ENCODE assay signal across 8 cellular contexts in the genomic region with DNA sequence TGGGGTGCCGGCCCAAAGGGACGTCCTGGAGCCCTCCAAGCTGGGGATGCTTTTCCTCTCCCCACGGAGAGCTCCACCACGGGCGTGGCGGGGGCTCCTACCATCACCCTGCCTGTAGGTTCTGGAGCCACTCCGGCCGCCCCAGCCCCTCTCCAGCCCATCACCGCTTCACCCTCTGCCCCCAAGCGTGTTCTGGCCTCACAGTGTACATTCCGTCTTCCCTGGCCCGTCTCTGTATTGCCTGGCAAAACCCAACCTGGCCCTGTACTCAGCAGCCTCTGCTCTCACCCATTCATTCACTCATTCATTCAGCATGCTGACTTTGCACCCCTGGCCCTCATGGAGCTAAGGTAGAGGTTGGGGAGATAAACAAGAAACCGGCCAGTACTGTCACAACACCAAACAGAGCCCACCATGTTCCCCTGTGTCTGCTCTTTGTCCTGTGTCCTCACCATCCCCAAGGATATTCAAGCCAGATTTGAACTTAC. TPM values are rescaled to one million over a fixed set of nuclear protein-coding genes. Genes with fewer than 3 reads are reported as not detected.
DNase-seq lines count a peak whose midpoint lies in the region; ATAC-seq and TF ChIP-seq lines count a peak whose summit lies in the region.

No MANE protein-coding gene starts in this region.

- intact Hi-C loops in CD8-positive, alpha-beta T cell (cut with DNase I, micrococcal nuclease) = loop anchor here (1.0 to 10.0 kb wide), 10 partner anchors 19 to 603 kb away; a partner anchor contains a TSS

- ATAC-seq in CD8-positive, alpha-beta T cell = no peak
- ATAC-seq in GM21515 (IDR thresholded peaks at IDR 0.05; ENCODE audit: unreplicated experiment) = no peak

- H3K27ac ChIP-seq in CD8-positive, alpha-beta T cell (ENCODE audit: low read depth, low read length) = no peak overlapping the region
- no peak overlapping the region for H3K27ac ChIP-seq in osteoblast (ENCODE audit: low read depth, low read length)

- POLR2A ChIA-PET in CD8-positive, alpha-beta T cell (lab: Charles Lee) = interaction anchor here (0.6 kb wide), 1 partner anchor 8 kb away, joined by 3 read pairs; no protein-coding TSS in a partner anchor

- no peaks in the 10 kb centered on the region for H3K27me3 Mint-ChIP-seq in CD8-positive, alpha-beta T cell (ENCODE audit: low read depth)

- H3K27ac Mint-ChIP-seq in CD8-positive, alpha-beta T cell = peak overlapping the region; percentile 83

- H2AFZ ChIP-seq in osteoblast (ENCODE audit: low read length) = no peak overlapping the region

- no peaks in the 10 kb centered on the region for H3K9me3 ChIP-seq in CD8-positive, alpha-beta T cell (ENCODE audit: low read length)
- H3K9me3 ChIP-seq in NT2/D1 (ENCODE audit: insufficient read depth, low read length) = no peaks in the 10 kb centered on the region
- no peaks in the 10 kb centered on the region for H3K9me3 ChIP-seq in endocrine pancreas (ENCODE audit: control insufficient read depth, low read length)
- H3K9me3 ChIP-seq in osteoblast (ENCODE audit: low read depth, low read length) = no peaks in the 10 kb centered on the region

- no peaks in the 10 kb centered on the region for H3K27me3 ChIP-seq in CD8-positive, alpha-beta T cell (ENCODE audit: insufficient read depth, low read length)
- H3K27me3 ChIP-seq in NT2/D1 (ENCODE audit: insufficient read depth, insufficient read length) (no peaks in the 10 kb centered on the region), endocrine pancreas (ENCODE audit: control insufficient read depth, insufficient read depth, low read length) (no peaks in the 10 kb centered on the region), osteoblast (ENCODE audit: insufficient read depth, low read length) (no peaks in the 10 kb centered on the region)

- peaks cover 15% of the 10 kb centered on the region for H4K20me1 ChIP-seq in osteoblast (ENCODE audit: insufficient read depth, low read length)

- DNase-seq in CD8-positive, alpha-beta T cell = no peak
- DNase-seq in NT2/D1 (ENCODE audit: low read depth, low spot score) (no peak), osteoblast (ENCODE audit: insufficient read length, low spot score, missing footprints) (peak; percentile 76), NCI-H524 (lab: John Stamatoyannopoulos, UW) (no peak), KG1 (lab: John Stamatoyannopoulos, UW) (no peak)
- DNase-seq in effector CD8-positive, alpha-beta T cell (lab: John Stamatoyannopoulos, UW) = no peak

- H3K36me3 ChIP-seq in CD8-positive, alpha-beta T cell (ENCODE audit: insufficient read depth, low read length) = no peaks in the 10 kb centered on the region
- H3K36me3 ChIP-seq in NT2/D1 (ENCODE audit: insufficient read depth, insufficient read length, low read length) (peaks cover 29% of the 10 kb centered on the region), endocrine pancreas (ENCODE audit: control insufficient read depth, insufficient read depth, low read length) (no peaks in the 10 kb centered on the region), osteoblast (ENCODE audit: insufficient read depth, low read length) (no peaks in the 10 kb centered on the region)

- no peak for TF ChIP-seq CTCF in CD8-positive, alpha-beta T cell (IDR thresholded peaks at IDR 0.05)
- TF ChIP-seq CTCF in osteoblast (IDR thresholded peaks at IDR 0.05; ENCODE audit: extremely low read depth, low read depth, low read length) = no peak

- H3K4me1 ChIP-seq in CD8-positive, alpha-beta T cell (ENCODE audit: insufficient read depth, low read length) = peaks cover 5% of the 10 kb centered on the region
- H3K4me1 ChIP-seq in NT2/D1 (ENCODE audit: insufficient read depth, insufficient read length) (peaks cover 9% of the 10 kb centered on the region), endocrine pancreas (ENCODE audit: control insufficient read depth, insufficient read depth, low read length) (no peaks in the 10 kb centered on the region), osteoblast (ENCODE audit: insufficient read depth, low read length) (peaks cover 14% of the 10 kb centered on the region)

- H3K4me3 Mint-ChIP-seq in CD8-positive, alpha-beta T cell = peak overlapping the region; percentile 81

- peak overlapping the region; percentile 90 for H3K4me3 ChIP-seq in CD8-positive, alpha-beta T cell (ENCODE audit: low read depth, low read length)
- peak overlapping the region; percentile 42 for H3K4me3 ChIP-seq in NT2/D1 (ENCODE audit: insufficient read length, low read depth)
- no peak overlapping the region for H3K4me3 ChIP-seq in endocrine pancreas (ENCODE audit: control insufficient read depth, insufficient read depth, low read length)
- peak overlapping the region; percentile 86 for H3K4me3 ChIP-seq in osteoblast (ENCODE audit: insufficient read depth, low read length)

- H3K36me3 Mint-ChIP-seq in CD8-positive, alpha-beta T cell = peaks cover 7% of the 10 kb centered on the region

- no peaks in the 10 kb centered on the region for H3K9me3 Mint-ChIP-seq in CD8-positive, alpha-beta T cell

- CTCF ChIA-PET in CD8-positive, alpha-beta T cell (lab: Charles Lee) = interaction anchor here (0.7 to 2.6 kb wide), 17 partner anchors 9 to 224 kb away, joined by 3 to 8 read pairs (median 6); a partner anchor contains a TSS

- peaks cover 18% of the 10 kb centered on the region for H3K79me2 ChIP-seq in osteoblast (ENCODE audit: insufficient read depth, low read length)

- H3K4me2 ChIP-seq in osteoblast (ENCODE audit: insufficient read depth, low read length) = peak overlapping the region; percentile 93

- H3K9ac ChIP-seq in NT2/D1 (ENCODE audit: insufficient read length, low read depth) (peak overlapping the region; percentile 17), endocrine pancreas (ENCODE audit: control insufficient read depth, insufficient read depth, low read length) (peak overlapping the region; percentile 65)

- peaks cover 8% of the 10 kb centered on the region for H3K4me1 Mint-ChIP-seq in CD8-positive, alpha-beta T cell (ENCODE audit: low read depth)

RNA-seq across cellular contexts. Expression of a gene that starts 20.3 kb away (rescaled TPM):
- total RNA-seq in CD8-positive, alpha-beta T cell = 10 to 100 TPM; 19.4 to 22.8 TPM
- total RNA-seq in osteoblast = 11.8 and 19.9 TPM in 2 replicates

RNA-seq across cellular contexts. Expression of a gene that starts 37.2 kb away (rescaled TPM):
- total RNA-seq in CD8-positive, alpha-beta T cell = not detected
- total RNA-seq in osteoblast = not detected in 2 replicates

RNA-seq across cellular contexts. Expression of a gene that starts 47.0 kb away (rescaled TPM):
- total RNA-seq in CD8-positive, alpha-beta T cell = 10 to 100 TPM; 70.0 to 80.7 TPM
- 45.2 and 47.1 TPM in 2 replicates for total RNA-seq in osteoblast
